1 cellular context compared by ENCODE assay signal in the genomic region with DNA sequence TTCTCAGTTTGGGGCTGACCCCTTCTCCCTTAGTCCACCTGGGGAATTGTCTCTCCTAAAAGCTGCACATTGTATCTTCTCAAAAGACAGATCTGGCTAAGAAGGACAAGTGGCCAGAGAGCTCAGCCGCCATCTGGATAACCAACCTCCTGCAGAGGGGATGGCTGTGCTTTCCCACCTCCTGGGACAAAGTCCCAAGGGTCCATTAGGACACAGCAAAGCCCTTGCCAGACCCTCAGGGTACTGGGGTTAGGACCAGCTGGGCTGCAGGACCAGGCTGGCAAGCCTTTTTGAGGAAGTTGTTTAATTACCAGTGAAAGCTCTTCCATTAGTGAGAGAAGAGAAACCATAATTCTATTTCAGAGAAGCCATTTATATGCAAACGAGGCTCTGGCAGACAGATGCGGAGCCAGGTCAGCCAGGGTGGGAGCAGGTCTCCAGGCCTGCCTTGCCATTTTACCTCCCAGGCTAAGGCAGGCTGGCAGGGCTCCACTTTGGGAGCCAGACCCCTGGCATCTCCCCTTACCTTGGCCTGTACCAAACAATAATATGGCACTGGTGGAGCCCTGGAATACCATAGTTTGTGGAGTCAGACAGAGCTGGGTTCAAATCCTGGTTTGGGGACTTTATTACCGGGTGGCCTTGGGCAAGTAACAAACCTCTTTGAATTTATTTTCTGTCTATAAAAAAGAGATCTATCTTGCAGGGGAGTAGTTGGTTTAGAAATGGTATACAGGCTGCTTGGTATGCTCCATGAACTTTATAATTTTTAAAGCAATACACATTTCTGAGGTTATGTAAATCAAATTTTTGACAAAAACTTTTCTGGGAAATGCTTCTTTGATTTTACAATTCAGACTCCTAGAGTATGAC.
TF ChIP-seq lines count a peak whose summit lies in the region.

No MANE protein-coding gene starts in this region.

TF ChIP-seq in GM23338, 12 proteins besides CTCF, POLR2A, EP300 and RAD21 (continued from another document):
- TF ChIP-seq ETS1 (IDR thresholded peaks at IDR 0.05) (no peak), NANOG (IDR thresholded peaks at IDR 0.05; ENCODE audit: borderline replicate concordance) (0 out of 2 replicates have a peak, but pooled peaks have one; percentile 21)
